ENCODE assay signal across 8 cellular contexts in genomic region chr7:55570218-55570873, GRCh38. TPM values are rescaled to one million over a fixed set of nuclear protein-coding genes. Genes with fewer than 3 reads are reported as not detected.
DNase-seq lines count a peak whose midpoint lies in the region; ATAC-seq and TF ChIP-seq lines count a peak whose summit lies in the region.

No MANE protein-coding gene starts in this region.

- 68% methylated on average over 15 of the region's 18 CpGs for WGBS in HUES64
- WGBS in body of pancreas, 2 donors = 87 to 89% methylated on average over 18 of the region's 18 CpGs

- peaks cover 56% of the 10 kb centered on the region for H3K4me1 ChIP-seq in HUES64 (ENCODE audit: insufficient read depth, low read length)
- peaks cover 40% of the 10 kb centered on the region for H3K4me1 ChIP-seq in body of pancreas

- H3K9ac ChIP-seq in HUES64 (ENCODE audit: low read depth, low read length) = peak overlapping the region; percentile 8; the same call in 1 of the 2 replicates

- peaks cover 80% of the 10 kb centered on the region for H3K4me1 Mint-ChIP-seq in dendritic cell treated with granulocyte-macrophage colony-stimulating factor and Interleukin-4, amounts not matched to agents 40 ng/mL and 50 ng/mL, for 4 days (ENCODE audit: low read depth)
- peaks cover 78% of the 10 kb centered on the region for H3K4me1 Mint-ChIP-seq in stimulated activated effector memory CD8-positive, alpha-beta T cell treated with anti-CD3 and anti-CD28 coated beads, Interleukin-12 subunit alpha, Interleukin-12 subunit beta, amount 100 ng/mL, for 72 hours

- peaks cover 7% of the 10 kb centered on the region for H3K27me3 Mint-ChIP-seq in dendritic cell treated with granulocyte-macrophage colony-stimulating factor and Interleukin-4, amounts not matched to agents 40 ng/mL and 50 ng/mL, for 4 days

- peak overlapping the region; percentile 90 for H3K4me3 ChIP-seq in GM06990 (replicated peaks; ENCODE audit: low read depth, low read length)
- peak overlapping the region; percentile 90 for H3K4me3 ChIP-seq in HUES64 (ENCODE audit: low read length)
- H3K4me3 ChIP-seq in body of pancreas = no peak overlapping the region

- no peak for TF ChIP-seq POLR2A in body of pancreas (IDR thresholded peaks at IDR 0.05)

- DNase-seq in GM06990 (ENCODE audit: extremely low read depth, insufficient read length) (peak; percentile 77), body of pancreas (no peak), NCI-H2029 treated with DMSO at 0.1 percent for 48 hours (lab: John Stamatoyannopoulos, UW) (no peak)
- DNase-seq in stimulated activated effector memory CD8-positive, alpha-beta T cell treated with anti-CD3 and anti-CD28 coated beads, Interleukin-12 subunit alpha, Interleukin-12 subunit beta, amount 100 ng/mL, for 72 hours (ENCODE audit: low spot score in 2 of 2) = no peak
- DNase-seq in effector CD8-positive, alpha-beta T cell (lab: John Stamatoyannopoulos, UW) = no peak

- peak overlapping the region; percentile 96 for H3K4me3 Mint-ChIP-seq in dendritic cell treated with granulocyte-macrophage colony-stimulating factor and Interleukin-4, amounts not matched to agents 40 ng/mL and 50 ng/mL, for 4 days
- H3K4me3 Mint-ChIP-seq in stimulated activated effector memory CD8-positive, alpha-beta T cell treated with anti-CD3 and anti-CD28 coated beads, Interleukin-12 subunit alpha, Interleukin-12 subunit beta, amount 100 ng/mL, for 72 hours = peak overlapping the region; percentile 81

- TF ChIP-seq CTCF in GM06990 (IDR thresholded peaks at IDR 0.05; ENCODE audit: insufficient read depth, low read length, poor library complexity, severe bottlenecking) (no peak), body of pancreas (IDR thresholded peaks at IDR 0.05) (no peak)

- H3K27ac ChIP-seq in HUES64 (ENCODE audit: low read depth, low read length) (0 out of 2 replicates have a peak overlapping the region, but pooled peaks have one; percentile 26), body of pancreas (peak overlapping the region in 1 of 4 donors; percentile 84)

- H3K27me3 ChIP-seq in GM06990 (replicated peaks; ENCODE audit: control insufficient read depth, insufficient read depth, low read length) (no peaks in the 10 kb centered on the region), HUES64 (ENCODE audit: insufficient read depth, low read length) (peaks cover 21% of the 10 kb centered on the region; the same call in 1 of the 2 replicates), body of pancreas (no peaks in the 10 kb centered on the region)

- peak; percentile 23 for ATAC-seq in GM21367 (IDR thresholded peaks at IDR 0.05; ENCODE audit: unreplicated experiment)
- peak; percentile 66 for ATAC-seq in stimulated activated effector memory CD8-positive, alpha-beta T cell treated with anti-CD3 and anti-CD28 coated beads, Interleukin-12 subunit alpha, Interleukin-12 subunit beta, amount 100 ng/mL, for 72 hours
- no peak for ATAC-seq in body of pancreas

- peaks cover 57% of the 10 kb centered on the region for H3K36me3 Mint-ChIP-seq in dendritic cell treated with granulocyte-macrophage colony-stimulating factor and Interleukin-4, amounts not matched to agents 40 ng/mL and 50 ng/mL, for 4 days (ENCODE audit: low read depth)
- peaks cover 44% of the 10 kb centered on the region for H3K36me3 Mint-ChIP-seq in stimulated activated effector memory CD8-positive, alpha-beta T cell treated with anti-CD3 and anti-CD28 coated beads, Interleukin-12 subunit alpha, Interleukin-12 subunit beta, amount 100 ng/mL, for 72 hours

- 0 out of 2 replicates have a peak, but pooled peaks cover 2% of the 10 kb centered on the region for H3K36me3 ChIP-seq in GM06990 (ENCODE audit: control insufficient read depth, insufficient read depth, low read length)
- no peaks in the 10 kb centered on the region for H3K36me3 ChIP-seq in HUES64 (ENCODE audit: insufficient read depth, low read length)
- no peaks in the 10 kb centered on the region for H3K36me3 ChIP-seq in body of pancreas (replicated peaks in 1 of 2; ENCODE audit: insufficient read depth in 1 of 2, low read depth in 2 of 2)

- intact Hi-C loops in dendritic cell treated with granulocyte-macrophage colony-stimulating factor and Interleukin-4, amounts not matched to agents 40 ng/mL and 50 ng/mL, for 4 days (cut with micrococcal nuclease) = loop anchor here (2.0 kb wide), 1 partner anchor 38 kb away; no protein-coding TSS in a partner anchor
- intact Hi-C loops in body of pancreas (cut with DNase I) = no loop called here

- H3K27ac Mint-ChIP-seq in dendritic cell treated with granulocyte-macrophage colony-stimulating factor and Interleukin-4, amounts not matched to agents 40 ng/mL and 50 ng/mL, for 4 days = peak overlapping the region; percentile 95
- peak overlapping the region; percentile 93 for H3K27ac Mint-ChIP-seq in stimulated activated effector memory CD8-positive, alpha-beta T cell treated with anti-CD3 and anti-CD28 coated beads, Interleukin-12 subunit alpha, Interleukin-12 subunit beta, amount 100 ng/mL, for 72 hours

- H3K9me3 Mint-ChIP-seq in dendritic cell treated with granulocyte-macrophage colony-stimulating factor and Interleukin-4, amounts not matched to agents 40 ng/mL and 50 ng/mL, for 4 days = no peaks in the 10 kb centered on the region
- H3K9me3 Mint-ChIP-seq in stimulated activated effector memory CD8-positive, alpha-beta T cell treated with anti-CD3 and anti-CD28 coated beads, Interleukin-12 subunit alpha, Interleukin-12 subunit beta, amount 100 ng/mL, for 72 hours = no peaks in the 10 kb centered on the region

- H3K9me3 ChIP-seq in HUES64 (ENCODE audit: insufficient read depth, low read depth, low read length) (no peaks in the 10 kb centered on the region), body of pancreas (no peaks in the 10 kb centered on the region)

RNA-seq across cellular contexts. Expression of gene VOPP1, which starts 2.0 kb away (rescaled TPM):
- polyA plus RNA-seq in HUES64 (2013, experiment 1 of 2) = 62.1 TPM
- polyA plus RNA-seq in HUES64 (2013, experiment 2 of 2) = 53.1 TPM
- 10 to 100 TPM; 25.1 to 30.6 TPM for total RNA-seq in body of pancreas

Comparison
In these comparisons a context has a peak if more than half of its experiments do, and no peak if none do; other contexts are left out.
1. H3K4me3 ChIP-seq: peak in GM06990 (single experiment) and HUES64 (single experiment); none in body of pancreas (0 of 2).